ENCODE assay signal across 8 cellular contexts in genomic region chr18:76875390-76876330, GRCh38. TPM values are rescaled to one million over a fixed set of nuclear protein-coding genes. Genes with fewer than 3 reads are reported as not detected.
DNase-seq lines count a peak whose midpoint lies in the region; ATAC-seq lines count a peak whose summit lies in the region.

No MANE protein-coding gene starts in this region.

- H3K27ac Mint-ChIP-seq in activated T-cell treated with anti-CD3 and anti-CD28 coated beads, Interleukin-2, amount 50 U/mL, for 24 hours = peak overlapping the region; percentile 78
- H3K27ac Mint-ChIP-seq in activated naive CD8-positive, alpha-beta T cell treated with anti-CD3 and anti-CD28 coated beads for 36 hours = peak overlapping the region; percentile 59

- H3K4me3 Mint-ChIP-seq in activated T-cell treated with anti-CD3 and anti-CD28 coated beads, Interleukin-2, amount 50 U/mL, for 24 hours = no peak overlapping the region
- H3K4me3 Mint-ChIP-seq in activated naive CD8-positive, alpha-beta T cell treated with anti-CD3 and anti-CD28 coated beads for 36 hours = no peak overlapping the region

- peak; percentile 65 for ATAC-seq in HG02973 (IDR thresholded peaks at IDR 0.05; ENCODE audit: unreplicated experiment)
- ATAC-seq in GM18873 (IDR thresholded peaks at IDR 0.05; ENCODE audit: low FRiP score, unreplicated experiment) = no peak

- H3K4me1 Mint-ChIP-seq in activated T-cell treated with anti-CD3 and anti-CD28 coated beads, Interleukin-2, amount 50 U/mL, for 24 hours (ENCODE audit: low read depth) = peaks cover 11% of the 10 kb centered on the region
- H3K4me1 Mint-ChIP-seq in activated naive CD8-positive, alpha-beta T cell treated with anti-CD3 and anti-CD28 coated beads for 36 hours = peaks cover 13% of the 10 kb centered on the region

- no peaks in the 10 kb centered on the region for H3K9me3 Mint-ChIP-seq in activated T-cell treated with anti-CD3 and anti-CD28 coated beads, Interleukin-2, amount 50 U/mL, for 24 hours
- H3K9me3 Mint-ChIP-seq in activated naive CD8-positive, alpha-beta T cell treated with anti-CD3 and anti-CD28 coated beads for 36 hours = no peaks in the 10 kb centered on the region

- peaks cover 83% of the 10 kb centered on the region for H3K36me3 Mint-ChIP-seq in activated T-cell treated with anti-CD3 and anti-CD28 coated beads, Interleukin-2, amount 50 U/mL, for 24 hours (ENCODE audit: low read depth)
- peaks cover 4% of the 10 kb centered on the region for H3K36me3 Mint-ChIP-seq in activated naive CD8-positive, alpha-beta T cell treated with anti-CD3 and anti-CD28 coated beads for 36 hours

- H3K27me3 Mint-ChIP-seq in activated T-cell treated with anti-CD3 and anti-CD28 coated beads, Interleukin-2, amount 50 U/mL, for 24 hours = no peaks in the 10 kb centered on the region
- no peaks in the 10 kb centered on the region for H3K27me3 Mint-ChIP-seq in activated naive CD8-positive, alpha-beta T cell treated with anti-CD3 and anti-CD28 coated beads for 36 hours

- no peak for DNase-seq in activated T-cell treated with anti-CD3 and anti-CD28 coated beads, Interleukin-2, amount 50 U/mL, for 24 hours
- DNase-seq in activated T-cell treated with anti-CD3 and anti-CD28 coated beads, Interleukin-2, amount 50 U/mL, for 1 hour = no peak
- DNase-seq in NCI-H69 (lab: John Stamatoyannopoulos, UW) (peak; percentile 86), iPS-NIHi11 (ENCODE audit: low spot score) (peak; percentile 63)
- DNase-seq in activated naive CD8-positive, alpha-beta T cell treated with anti-CD3 and anti-CD28 coated beads for 36 hours = peak; percentile 24
- DNase-seq in stimulated activated CD4-positive, alpha-beta T cell treated with anti-CD3 and anti-CD28 coated beads, Interleukin-4, amount 100 ng/mL, for 1 hour = peak; percentile 24

RNA-seq across cellular contexts. Expression of gene ZNF236, which starts 53.3 kb away (rescaled TPM):
- total RNA-seq in activated naive CD8-positive, alpha-beta T cell treated with anti-CD3 and anti-CD28 coated beads for 36 hours = 10 to 100 TPM; 12.0 to 14.3 TPM

Comparison
In these comparisons a context has a peak if more than half of its experiments do, and no peak if none do; other contexts are left out.
1. DNase-seq: peak in NCI-H69 (single experiment), activated naive CD8-positive, alpha-beta T cell treated with anti-CD3 and anti-CD28 coated beads for 36 hours (single experiment), iPS-NIHi11 (single experiment) and stimulated activated CD4-positive, alpha-beta T cell treated with anti-CD3 and anti-CD28 coated beads, Interleukin-4, amount 100 ng/mL, for 1 hour (single experiment); none in activated T-cell treated with anti-CD3 and anti-CD28 coated beads, Interleukin-2, amount 50 U/mL, for 24 hours (single experiment) and activated T-cell treated with anti-CD3 and anti-CD28 coated beads, Interleukin-2, amount 50 U/mL, for 1 hour (single experiment).